Comparison of ENCODE assay signal across 11 cellular contexts in the genomic region with DNA sequence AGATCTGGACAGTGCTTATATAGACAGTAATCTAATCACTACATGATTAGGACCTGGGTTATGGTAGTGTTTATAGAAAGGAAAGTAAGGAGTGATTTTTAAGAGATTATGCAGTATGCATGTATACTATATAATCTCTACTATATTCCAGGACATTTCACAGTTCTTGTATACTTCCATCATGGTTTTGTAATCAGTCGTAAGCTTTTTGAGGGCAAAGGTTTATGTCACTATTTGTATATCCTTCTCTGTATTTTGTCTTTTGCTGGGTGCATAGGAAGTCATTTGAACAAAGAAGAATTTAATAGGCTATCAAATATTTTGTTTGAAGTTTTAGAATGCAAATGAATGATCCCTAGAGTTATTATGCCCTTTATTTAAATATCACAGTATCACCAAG.
"Had no signal": no experiment of that assay in that cellular context is flagged by ENCODE, and none has a peak within 500 bp of the region (broad histone marks: within the 10 kb centered on the region; RNA-seq: fewer than 3 reads in every experiment).

No MANE protein-coding gene starts in this region.

- H3K27ac Mint-ChIP-seq: activated CD4-positive, alpha-beta T cell treated with anti-CD3 and anti-CD28 coated beads for 36 hours; progenitor cell of endocrine pancreas had no signal

- DNase-seq: activated CD4-positive, alpha-beta T cell treated with anti-CD3 and anti-CD28 coated beads for 36 hours; activated naive CD4-positive, alpha-beta T cell treated with anti-CD3 and anti-CD28 coated beads, Interleukin-2, amount 50 U/mL, for 16 hours; dorsolateral prefrontal cortex; heart left ventricle; left ventricle myocardium superior; right cardiac atrium; T-helper 9 cell; thyroid gland had no signal

- H3K27me3 Mint-ChIP-seq: activated CD4-positive, alpha-beta T cell treated with anti-CD3 and anti-CD28 coated beads for 36 hours; activated T-helper 17 cell treated with anti-CD3 and anti-CD28 coated beads, Interleukin-2, amount 50 U/mL, for 72 hours; progenitor cell of endocrine pancreas had no signal

- H3K36me3 ChIP-seq: thyroid gland had no signal

- H3K27me3 ChIP-seq: dorsolateral prefrontal cortex, heart left ventricle, thyroid gland, vagina had no signal

- ATAC-seq: activated CD4-positive, alpha-beta T cell treated with anti-CD3 and anti-CD28 coated beads for 36 hours; heart left ventricle; left ventricle myocardium superior had no signal

- H3K4me3 Mint-ChIP-seq: activated CD4-positive, alpha-beta T cell treated with anti-CD3 and anti-CD28 coated beads for 36 hours; activated T-helper 17 cell treated with anti-CD3 and anti-CD28 coated beads, Interleukin-2, amount 50 U/mL, for 72 hours had no signal

- H3K27ac ChIP-seq: dorsolateral prefrontal cortex, heart left ventricle, thyroid gland, vagina had no signal

- H3K4me3 ChIP-seq: dorsolateral prefrontal cortex, heart left ventricle, thyroid gland, vagina had no signal

- H3K9me3 Mint-ChIP-seq: activated T-helper 17 cell treated with anti-CD3 and anti-CD28 coated beads, Interleukin-2, amount 50 U/mL, for 72 hours had no signal

- H3K9me3 ChIP-seq: heart left ventricle, thyroid gland, vagina had no signal
